Comparison of ENCODE assay signal across 1 cellular context in genomic region chr6:7589949-7590917, GRCh38.
A peak's percentile ranks its signal among the peaks of the same experiment; 100 is the strongest.
TF ChIP-seq lines count a peak whose summit lies in the region.

A gene with protein sequence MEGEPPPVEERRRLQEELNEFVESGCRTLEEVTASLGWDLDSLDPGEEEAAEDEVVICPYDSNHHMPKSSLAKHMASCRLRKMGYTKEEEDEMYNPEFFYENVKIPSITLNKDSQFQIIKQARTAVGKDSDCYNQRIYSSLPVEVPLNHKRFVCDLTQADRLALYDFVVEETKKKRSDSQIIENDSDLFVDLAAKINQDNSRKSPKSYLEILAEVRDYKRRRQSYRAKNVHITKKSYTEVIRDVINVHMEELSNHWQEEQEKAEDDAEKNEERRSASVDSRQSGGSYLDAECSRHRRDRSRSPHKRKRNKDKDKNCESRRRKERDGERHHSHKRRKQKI (plus strand): TSS chr6:7590198. CDS start chr6:7590258, 60 bp downstream.

TF ChIP-seq in HEK293, 187 proteins besides CTCF, POLR2A, EP300 and RAD21 (continued from another document and continues in another):
- TF ChIP-seq, protein P1, sequence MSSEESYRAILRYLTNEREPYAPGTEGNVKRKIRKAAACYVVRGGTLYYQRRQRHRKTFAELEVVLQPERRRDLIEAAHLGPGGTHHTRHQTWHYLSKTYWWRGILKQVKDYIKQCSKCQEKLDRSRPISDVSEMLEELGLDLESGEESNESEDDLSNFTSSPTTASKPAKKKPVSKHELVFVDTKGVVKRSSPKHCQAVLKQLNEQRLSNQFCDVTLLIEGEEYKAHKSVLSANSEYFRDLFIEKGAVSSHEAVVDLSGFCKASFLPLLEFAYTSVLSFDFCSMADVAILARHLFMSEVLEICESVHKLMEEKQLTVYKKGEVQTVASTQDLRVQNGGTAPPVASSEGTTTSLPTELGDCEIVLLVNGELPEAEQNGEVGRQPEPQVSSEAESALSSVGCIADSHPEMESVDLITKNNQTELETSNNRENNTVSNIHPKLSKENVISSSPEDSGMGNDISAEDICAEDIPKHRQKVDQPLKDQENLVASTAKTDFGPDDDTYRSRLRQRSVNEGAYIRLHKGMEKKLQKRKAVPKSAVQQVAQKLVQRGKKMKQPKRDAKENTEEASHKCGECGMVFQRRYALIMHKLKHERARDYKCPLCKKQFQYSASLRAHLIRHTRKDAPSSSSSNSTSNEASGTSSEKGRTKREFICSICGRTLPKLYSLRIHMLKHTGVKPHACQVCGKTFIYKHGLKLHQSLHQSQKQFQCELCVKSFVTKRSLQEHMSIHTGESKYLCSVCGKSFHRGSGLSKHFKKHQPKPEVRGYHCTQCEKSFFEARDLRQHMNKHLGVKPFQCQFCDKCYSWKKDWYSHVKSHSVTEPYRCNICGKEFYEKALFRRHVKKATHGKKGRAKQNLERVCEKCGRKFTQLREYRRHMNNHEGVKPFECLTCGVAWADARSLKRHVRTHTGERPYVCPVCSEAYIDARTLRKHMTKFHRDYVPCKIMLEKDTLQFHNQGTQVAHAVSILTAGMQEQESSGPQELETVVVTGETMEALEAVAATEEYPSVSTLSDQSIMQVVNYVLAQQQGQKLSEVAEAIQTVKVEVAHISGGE (tag by site-specific recombination; conservative IDR thresholded peaks at IDR 0.05; ENCODE audit: low read depth), result 0 out of 2 replicates have a peak, but pooled peaks have one; percentile 26
- TF ChIP-seq MYNN (tag by site-specific recombination; IDR thresholded peaks at IDR 0.05; ENCODE audit: borderline replicate concordance) (no peak), KLF9 (tag by site-specific recombination; IDR thresholded peaks at IDR 0.05; ENCODE audit: low read depth) (peak; percentile 31; the same call in 1 of the 2 replicates), ZNF704 (tag by site-specific recombination; IDR thresholded peaks at IDR 0.05) (no peak), ZNF629 (tag by site-specific recombination; IDR thresholded peaks at IDR 0.05) (no peak), ZNF266 (tag by site-specific recombination; IDR thresholded peaks at IDR 0.05; ENCODE audit: low read depth) (no peak), ZNF529 (tag by site-specific recombination; IDR thresholded peaks at IDR 0.05; ENCODE audit: insufficient replicate concordance) (no peak), WT1 (tag by site-specific recombination; IDR thresholded peaks at IDR 0.05) (no peak), ZNF112 (tag by site-specific recombination; IDR thresholded peaks at IDR 0.05) (no peak), ZNF16 (tag by site-specific recombination; IDR thresholded peaks at IDR 0.05; ENCODE audit: low read depth) (no peak), GLI4 (tag by site-specific recombination; IDR thresholded peaks at IDR 0.05) (no peak), ZNF521 (tag by site-specific recombination; IDR thresholded peaks at IDR 0.05) (no peak), ZXDB (tag by site-specific recombination; IDR thresholded peaks at IDR 0.05) (0 out of 2 replicates have a peak, but pooled peaks have one; percentile 33), ZFP69B (tag by site-specific recombination; IDR thresholded peaks at IDR 0.05) (no peak), ZFP3 (tag by site-specific recombination; IDR thresholded peaks at IDR 0.05; ENCODE audit: low read depth) (no peak), ZNF248 (tag by site-specific recombination; IDR thresholded peaks at IDR 0.05) (no peak), ZNF747 (tag by site-specific recombination; IDR thresholded peaks at IDR 0.05) (no peak), ZNF311 (tag by site-specific recombination; IDR thresholded peaks at IDR 0.05; ENCODE audit: borderline replicate concordance) (no peak), ZNF624 (tag by site-specific recombination; IDR thresholded peaks at IDR 0.05) (no peak), KLF7 (tag by site-specific recombination; IDR thresholded peaks at IDR 0.05; ENCODE audit: borderline replicate concordance) (no peak), ZNF133 (tag by site-specific recombination; IDR thresholded peaks at IDR 0.05) (no peak), ZNF114 (tag by site-specific recombination; IDR thresholded peaks at IDR 0.05) (no peak), ZNF600 (tag by site-specific recombination; IDR thresholded peaks at IDR 0.05) (peak; percentile 28; the same call in 1 of the 2 replicates), OVOL3 (tag by site-specific recombination; IDR thresholded peaks at IDR 0.05) (no peak; the same call in 1 of the 2 replicates), ELK4 (IDR thresholded peaks at IDR 0.05; ENCODE audit: borderline replicate concordance, low read depth, low read length) (no peak), GFI1B (tag by site-specific recombination; IDR thresholded peaks at IDR 0.05) (no peak), RBAK (tag by site-specific recombination; IDR thresholded peaks at IDR 0.05) (no peak), PRDM1 (tag by site-specific recombination; IDR thresholded peaks at IDR 0.05) (no peak), ZNF670 (tag by site-specific recombination; IDR thresholded peaks at IDR 0.05; ENCODE audit: low read depth) (no peak), ZNF18 (tag by site-specific recombination; IDR thresholded peaks at IDR 0.05) (no peak), ZNF146 (tag by site-specific recombination; IDR thresholded peaks at IDR 0.05) (no peak; the same call in 1 of the 2 replicates), ZBTB6 (tag by site-specific recombination; IDR thresholded peaks at IDR 0.05) (no peak), ZNF658 (tag by site-specific recombination; IDR thresholded peaks at IDR 0.05) (no peak), SP7 (tag by site-specific recombination; IDR thresholded peaks at IDR 0.05) (peak; percentile 50), ZSCAN16 (tag by site-specific recombination; IDR thresholded peaks at IDR 0.05) (no peak), ZNF791 (tag by site-specific recombination; IDR thresholded peaks at IDR 0.05) (no peak), YY2 (tag by site-specific recombination; IDR thresholded peaks at IDR 0.05) (no peak; the same call in 1 of the 2 replicates), TRIM28 (IDR thresholded peaks at IDR 0.05; ENCODE audit: borderline replicate concordance, low read length) (no peak), ZNF596 (tag by site-specific recombination; IDR thresholded peaks at IDR 0.05) (no peak), ZIC2 (tag by site-specific recombination; IDR thresholded peaks at IDR 0.05) (peak; percentile 51; the same call in 1 of the 2 replicates)
- TF ChIP-seq, protein P2, sequence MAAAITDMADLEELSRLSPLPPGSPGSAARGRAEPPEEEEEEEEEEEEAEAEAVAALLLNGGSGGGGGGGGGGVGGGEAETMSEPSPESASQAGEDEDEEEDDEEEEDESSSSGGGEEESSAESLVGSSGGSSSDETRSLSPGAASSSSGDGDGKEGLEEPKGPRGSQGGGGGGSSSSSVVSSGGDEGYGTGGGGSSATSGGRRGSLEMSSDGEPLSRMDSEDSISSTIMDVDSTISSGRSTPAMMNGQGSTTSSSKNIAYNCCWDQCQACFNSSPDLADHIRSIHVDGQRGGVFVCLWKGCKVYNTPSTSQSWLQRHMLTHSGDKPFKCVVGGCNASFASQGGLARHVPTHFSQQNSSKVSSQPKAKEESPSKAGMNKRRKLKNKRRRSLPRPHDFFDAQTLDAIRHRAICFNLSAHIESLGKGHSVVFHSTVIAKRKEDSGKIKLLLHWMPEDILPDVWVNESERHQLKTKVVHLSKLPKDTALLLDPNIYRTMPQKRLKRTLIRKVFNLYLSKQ (tag by site-specific recombination; IDR thresholded peaks at IDR 0.05; ENCODE audit: borderline replicate concordance), result no peak
- TF ChIP-seq, protein P3, sequence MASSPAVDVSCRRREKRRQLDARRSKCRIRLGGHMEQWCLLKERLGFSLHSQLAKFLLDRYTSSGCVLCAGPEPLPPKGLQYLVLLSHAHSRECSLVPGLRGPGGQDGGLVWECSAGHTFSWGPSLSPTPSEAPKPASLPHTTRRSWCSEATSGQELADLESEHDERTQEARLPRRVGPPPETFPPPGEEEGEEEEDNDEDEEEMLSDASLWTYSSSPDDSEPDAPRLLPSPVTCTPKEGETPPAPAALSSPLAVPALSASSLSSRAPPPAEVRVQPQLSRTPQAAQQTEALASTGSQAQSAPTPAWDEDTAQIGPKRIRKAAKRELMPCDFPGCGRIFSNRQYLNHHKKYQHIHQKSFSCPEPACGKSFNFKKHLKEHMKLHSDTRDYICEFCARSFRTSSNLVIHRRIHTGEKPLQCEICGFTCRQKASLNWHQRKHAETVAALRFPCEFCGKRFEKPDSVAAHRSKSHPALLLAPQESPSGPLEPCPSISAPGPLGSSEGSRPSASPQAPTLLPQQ (tag by site-specific recombination; IDR thresholded peaks at IDR 0.05), result no peak
- TF ChIP-seq, protein P4, sequence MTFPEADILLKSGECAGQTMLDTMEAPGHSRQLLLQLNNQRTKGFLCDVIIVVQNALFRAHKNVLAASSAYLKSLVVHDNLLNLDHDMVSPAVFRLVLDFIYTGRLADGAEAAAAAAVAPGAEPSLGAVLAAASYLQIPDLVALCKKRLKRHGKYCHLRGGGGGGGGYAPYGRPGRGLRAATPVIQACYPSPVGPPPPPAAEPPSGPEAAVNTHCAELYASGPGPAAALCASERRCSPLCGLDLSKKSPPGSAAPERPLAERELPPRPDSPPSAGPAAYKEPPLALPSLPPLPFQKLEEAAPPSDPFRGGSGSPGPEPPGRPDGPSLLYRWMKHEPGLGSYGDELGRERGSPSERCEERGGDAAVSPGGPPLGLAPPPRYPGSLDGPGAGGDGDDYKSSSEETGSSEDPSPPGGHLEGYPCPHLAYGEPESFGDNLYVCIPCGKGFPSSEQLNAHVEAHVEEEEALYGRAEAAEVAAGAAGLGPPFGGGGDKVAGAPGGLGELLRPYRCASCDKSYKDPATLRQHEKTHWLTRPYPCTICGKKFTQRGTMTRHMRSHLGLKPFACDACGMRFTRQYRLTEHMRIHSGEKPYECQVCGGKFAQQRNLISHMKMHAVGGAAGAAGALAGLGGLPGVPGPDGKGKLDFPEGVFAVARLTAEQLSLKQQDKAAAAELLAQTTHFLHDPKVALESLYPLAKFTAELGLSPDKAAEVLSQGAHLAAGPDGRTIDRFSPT (tag by site-specific recombination; IDR thresholded peaks at IDR 0.05), result no peak
- TF ChIP-seq, protein P5, sequence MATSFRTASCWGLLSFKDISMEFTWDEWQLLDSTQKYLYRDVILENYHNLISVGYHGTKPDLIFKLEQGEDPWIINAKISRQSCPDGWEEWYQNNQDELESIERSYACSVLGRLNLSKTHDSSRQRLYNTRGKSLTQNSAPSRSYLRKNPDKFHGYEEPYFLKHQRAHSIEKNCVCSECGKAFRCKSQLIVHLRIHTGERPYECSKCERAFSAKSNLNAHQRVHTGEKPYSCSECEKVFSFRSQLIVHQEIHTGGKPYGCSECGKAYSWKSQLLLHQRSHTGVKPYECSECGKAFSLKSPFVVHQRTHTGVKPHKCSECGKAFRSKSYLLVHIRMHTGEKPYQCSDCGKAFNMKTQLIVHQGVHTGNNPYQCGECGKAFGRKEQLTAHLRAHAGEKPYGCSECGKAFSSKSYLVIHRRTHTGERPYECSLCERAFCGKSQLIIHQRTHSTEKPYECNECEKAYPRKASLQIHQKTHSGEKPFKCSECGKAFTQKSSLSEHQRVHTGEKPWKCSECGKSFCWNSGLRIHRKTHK (tag by site-specific recombination; IDR thresholded peaks at IDR 0.05), result no peak
- TF ChIP-seq, protein P6, sequence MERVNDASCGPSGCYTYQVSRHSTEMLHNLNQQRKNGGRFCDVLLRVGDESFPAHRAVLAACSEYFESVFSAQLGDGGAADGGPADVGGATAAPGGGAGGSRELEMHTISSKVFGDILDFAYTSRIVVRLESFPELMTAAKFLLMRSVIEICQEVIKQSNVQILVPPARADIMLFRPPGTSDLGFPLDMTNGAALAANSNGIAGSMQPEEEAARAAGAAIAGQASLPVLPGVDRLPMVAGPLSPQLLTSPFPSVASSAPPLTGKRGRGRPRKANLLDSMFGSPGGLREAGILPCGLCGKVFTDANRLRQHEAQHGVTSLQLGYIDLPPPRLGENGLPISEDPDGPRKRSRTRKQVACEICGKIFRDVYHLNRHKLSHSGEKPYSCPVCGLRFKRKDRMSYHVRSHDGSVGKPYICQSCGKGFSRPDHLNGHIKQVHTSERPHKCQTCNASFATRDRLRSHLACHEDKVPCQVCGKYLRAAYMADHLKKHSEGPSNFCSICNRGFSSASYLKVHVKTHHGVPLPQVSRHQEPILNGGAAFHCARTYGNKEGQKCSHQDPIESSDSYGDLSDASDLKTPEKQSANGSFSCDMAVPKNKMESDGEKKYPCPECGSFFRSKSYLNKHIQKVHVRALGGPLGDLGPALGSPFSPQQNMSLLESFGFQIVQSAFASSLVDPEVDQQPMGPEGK (tag by site-specific recombination; IDR thresholded peaks at IDR 0.05), result no peak
